Comparison of ENCODE assay signal across 8 cellular contexts in genomic region chr17:57955183-57955952, GRCh38. TPM values are rescaled to one million over a fixed set of nuclear protein-coding genes. Genes with fewer than 3 reads are reported as not detected.
DNase-seq lines count a peak whose midpoint lies in the region; ATAC-seq and TF ChIP-seq lines count a peak whose summit lies in the region.

Gene CUEDC1 (minus strand): TSS chr17:57955412. CDS start chr17:57885564, 69,848 bp downstream.

- H3K4me2 ChIP-seq in OCI-LY7 (ENCODE audit: low read length) (peak within 1 kb of the TSS; percentile 74), fibroblast of lung (ENCODE audit: extremely low read depth, insufficient read depth, low read length) (peak within 1 kb of the TSS; percentile 78)

- H3K4me1 ChIP-seq in OCI-LY7 (ENCODE audit: insufficient read depth, low read length, poor library complexity, severe bottlenecking) (peaks cover 30% of the 10 kb centered on the region), fibroblast of lung (ENCODE audit: control insufficient read depth, extremely low read depth, insufficient read depth, low read length) (peaks cover 23% of the 10 kb centered on the region)
- H3K4me1 ChIP-seq in naive thymus-derived CD4-positive, alpha-beta T cell (ENCODE audit: control insufficient read depth in 2 of 2, insufficient read depth in 2 of 2, low read length in 2 of 2), result peaks cover 14% of the 10 kb centered on the region in 2 donors

- no peaks in the 10 kb centered on the region for H3K27me3 ChIP-seq in fibroblast of lung (ENCODE audit: control insufficient read depth, insufficient read depth, low read length)
- no peaks in the 10 kb centered on the region for H3K27me3 ChIP-seq in naive thymus-derived CD4-positive, alpha-beta T cell (ENCODE audit: control insufficient read depth in 2 of 2, insufficient read depth in 2 of 2, low read length in 2 of 2)

- H3K9me3 ChIP-seq in OCI-LY7 (ENCODE audit: low read length) (no peaks in the 10 kb centered on the region), fibroblast of lung (ENCODE audit: control insufficient read depth, insufficient read depth, low read depth, low read length) (no peaks in the 10 kb centered on the region)
- H3K9me3 ChIP-seq in naive thymus-derived CD4-positive, alpha-beta T cell (ENCODE audit: control insufficient read depth in 2 of 3, low read length in 3 of 3), result no peaks in the 10 kb centered on the region

- DNase-seq in Daoy (ENCODE audit: low read depth) (peak; percentile 69), OCI-LY7 (ENCODE audit: low spot score) (peak; percentile 46), fibroblast of lung (ENCODE audit: low read depth in 2 of 2) (peak; percentile 48 to 51)
- peak; percentile 27 to 47 for DNase-seq in activated T-helper 1 cell treated with anti-CD3 and anti-CD28 coated beads, Interleukin-2, amount 50 U/mL, for 16 hours (ENCODE audit: low read depth in 1 of 2, low spot score in 1 of 2)
- peak; percentile 21 to 76 (median 51) for DNase-seq in naive thymus-derived CD4-positive, alpha-beta T cell
- peak; percentile 10 to 45 (median 37) for DNase-seq in stimulated activated naive CD4-positive, alpha-beta T cell (lab: John Stamatoyannopoulos, UW)

- ATAC-seq in HG02870 (IDR thresholded peaks at IDR 0.05; ENCODE audit: unreplicated experiment), result peak; percentile 39
- ATAC-seq in naive thymus-derived CD4-positive, alpha-beta T cell, result peak; percentile 92
- no peak for ATAC-seq in GM19467 (IDR thresholded peaks at IDR 0.05; ENCODE audit: unreplicated experiment)

- POLR2A ChIA-PET in OCI-LY7 (lab: Charles Lee), result interaction anchor here (0.9 to 1.9 kb wide), 2 partner anchors 8 to 59 kb away, joined by 3 to 8 read pairs; no protein-coding TSS in a partner anchor
- POLR2A ChIA-PET in naive thymus-derived CD4-positive, alpha-beta T cell (lab: Charles Lee), result interaction anchor here (0.9 to 2.0 kb wide), 2 partner anchors 9 to 52 kb away, joined by 3 to 5 read pairs; partner anchors contain the start of gene SRSF1

- no peaks in the 10 kb centered on the region for H3K9me2 ChIP-seq in OCI-LY7 (ENCODE audit: insufficient read depth, low read length)

- peak within 1 kb of the TSS; percentile 95 for H3K9ac ChIP-seq in fibroblast of lung (ENCODE audit: insufficient read depth, low read length)

- 0 out of 2 replicates have a peak, but pooled peaks have one; percentile 16 for TF ChIP-seq CTCF in OCI-LY7 (conservative IDR thresholded peaks at IDR 0.05; ENCODE audit: low read length)
- TF ChIP-seq CTCF in fibroblast of lung (conservative IDR thresholded peaks at IDR 0.05 in 1 of 2, IDR thresholded peaks at IDR 0.05 in 1 of 2; ENCODE audit: low read depth in 1 of 2, low read length in 2 of 2), result peak in 1 of 2 donors; percentile 17

- no TSS peak for BruUV-seq in OCI-LY7 (replicated peaks; lab: Mats Ljungman, UMichigan)

- CTCF ChIA-PET in OCI-LY7 (lab: Charles Lee; ENCODE audit: unreplicated experiment), result no interaction called here
- CTCF ChIA-PET in naive thymus-derived CD4-positive, alpha-beta T cell (lab: Charles Lee), result interaction anchor here (1.2 kb wide), 1 partner anchor 44 kb away, joined by 3 read pairs; no protein-coding TSS in a partner anchor

- no peak within 1 kb of the TSS for H2AFZ ChIP-seq in OCI-LY7 (ENCODE audit: low read length)
- no peak within 1 kb of the TSS for H2AFZ ChIP-seq in fibroblast of lung (ENCODE audit: low read length)

- H3K4me1 Mint-ChIP-seq in naive thymus-derived CD4-positive, alpha-beta T cell, result peaks cover 6 to 36% (median 30%) of the 10 kb centered on the region in 7 donors

- H3K27me3 Mint-ChIP-seq in naive thymus-derived CD4-positive, alpha-beta T cell, result peaks cover 4 to 63% (median 9%) of the 10 kb centered on the region in 5 donors

- peak within 1 kb of the TSS; percentile 32 for H3K4me3 ChIP-seq in OCI-LY7 (ENCODE audit: low read depth, low read length, poor library complexity, severe bottlenecking)
- H3K4me3 ChIP-seq in fibroblast of lung (replicated peaks in 1 of 4; ENCODE audit: control extremely low read depth in 1 of 4, insufficient read depth in 1 of 4, low read depth in 3 of 4, low read length in 4 of 4), result peak within 1 kb of the TSS; percentile 49 to 74 (median 63)
- H3K4me3 ChIP-seq in naive thymus-derived CD4-positive, alpha-beta T cell (ENCODE audit: low read length), result peak within 1 kb of the TSS; percentile 54

- H3K9me3 Mint-ChIP-seq in naive thymus-derived CD4-positive, alpha-beta T cell, result no peaks in the 10 kb centered on the region

- H4K20me1 ChIP-seq in OCI-LY7 (ENCODE audit: insufficient read depth, low read length) (peaks cover 5% of the 10 kb centered on the region; the same call in 1 of the 2 replicates), fibroblast of lung (ENCODE audit: control insufficient read depth, extremely low read depth, insufficient read depth, low read length) (no peaks in the 10 kb centered on the region)

- no peak within 1 kb of the TSS for H3K27ac ChIP-seq in OCI-LY7 (ENCODE audit: low read depth, low read length, poor library complexity, severe bottlenecking)
- H3K27ac ChIP-seq in fibroblast of lung (ENCODE audit: insufficient read depth, low read length), result peak within 1 kb of the TSS; percentile 78
- no peak within 1 kb of the TSS for H3K27ac ChIP-seq in naive thymus-derived CD4-positive, alpha-beta T cell (ENCODE audit: low read depth, low read length)

- peak within 1 kb of the TSS in 4 of 9 donors; percentile 24 to 67 (median 55) for H3K27ac Mint-ChIP-seq in naive thymus-derived CD4-positive, alpha-beta T cell

- H3K36me3 ChIP-seq in OCI-LY7 (ENCODE audit: insufficient read depth, low read length) (no peaks in the 10 kb centered on the region), fibroblast of lung (ENCODE audit: control insufficient read depth, insufficient read depth, low read length) (no peaks in the 10 kb centered on the region)
- H3K36me3 ChIP-seq in naive thymus-derived CD4-positive, alpha-beta T cell (ENCODE audit: control insufficient read depth in 2 of 3, insufficient read depth in 3 of 3, low read length in 3 of 3), result no peaks in the 10 kb centered on the region

- H3K4me3 Mint-ChIP-seq in naive thymus-derived CD4-positive, alpha-beta T cell, result peak within 1 kb of the TSS; percentile 74 to 87 (median 81)

- H3K79me2 ChIP-seq in OCI-LY7 (ENCODE audit: insufficient read depth, low read depth, low read length) (no peaks in the 10 kb centered on the region), fibroblast of lung (ENCODE audit: control insufficient read depth, insufficient read depth, low read length) (peaks cover 28% of the 10 kb centered on the region)

- H3K36me3 Mint-ChIP-seq in naive thymus-derived CD4-positive, alpha-beta T cell, result no peaks in the 10 kb centered on the region

- intact Hi-C loops in OCI-LY7 (cut with micrococcal nuclease; ENCODE audit: unreplicated experiment), result no loop called here
- intact Hi-C loops in naive thymus-derived CD4-positive, alpha-beta T cell (cut with micrococcal nuclease), result loop anchor here in 1 of 2 donors (5.0 kb wide), 1 partner anchor 42 kb away; no protein-coding TSS in a partner anchor

RNA-seq across cellular contexts. Expression of gene CUEDC1, which starts in this region (rescaled TPM):
- total RNA-seq in Daoy (2014; rRNA removed; shearing (Covaris generic)), result 5.0 and 7.0 TPM in 2 replicates
- not detected in 2 replicates for total RNA-seq in OCI-LY7 (2014; rRNA removed; shearing (Covaris generic))
- total RNA-seq in OCI-LY7 (2022) (0.13 and 0.74 TPM in 2 replicates), fibroblast of lung (6.2 and 11.9 TPM in 2 replicates)
- 25.6 and 34.9 TPM in 2 replicates for polyA plus RNA-seq in fibroblast of lung
- polyA plus RNA-seq in fibroblast of lung (2012), result 26.6 and 35.9 TPM in 2 replicates
- 25.6 and 37.1 TPM in 2 replicates for polyA minus RNA-seq in fibroblast of lung (ENCODE audit: low replicate concordance)
- total RNA-seq in naive thymus-derived CD4-positive, alpha-beta T cell, result 1 to 10 TPM in 3 of 5 experiments, under 1 TPM in 2; 0.10 to 7.7 (median 1.0) TPM
- not detected for polyA plus RNA-seq in naive thymus-derived CD4-positive, alpha-beta T cell

Comparison
In these comparisons a context has a peak if more than half of its experiments do, and no peak if none do; other contexts are left out.
1. RNA of gene CUEDC1 (polyA plus RNA-seq): 25.6 to 35.9 TPM in fibroblast of lung; not detected in naive thymus-derived CD4-positive, alpha-beta T cell; every median in the first group is over 10 times any median in the second.
2. Peak in DNase-seq, H3K4me3 ChIP-seq and H3K4me2 ChIP-seq in OCI-LY7; RNA of the gene not detected or under 1 TPM.
3. Peak in every context shown above with its lines, with median percentiles within 50 percentile points of each other: DNase-seq and H3K4me3 ChIP-seq.